Comparison of ENCODE assay signal across 8 cellular contexts in genomic region chr3:141875893-141876380, GRCh38. TPM values are rescaled to one million over a fixed set of nuclear protein-coding genes. Genes with fewer than 3 reads are reported as not detected.
DNase-seq lines count a peak whose midpoint lies in the region; ATAC-seq, FAIRE-seq and TF ChIP-seq lines count a peak whose summit lies in the region.

No MANE protein-coding gene starts in this region.

- no peaks in the 10 kb centered on the region for H3K36me3 Mint-ChIP-seq in natural killer cell treated with Interleukin-12 subunit alpha and Interleukin-12 subunit beta and Interleukin-15 and Interleukin-18, amount 100 ng/mL, for 72 hours

- H3K27me3 Mint-ChIP-seq in natural killer cell treated with Interleukin-12 subunit alpha and Interleukin-12 subunit beta and Interleukin-15 and Interleukin-18, amount 100 ng/mL, for 72 hours, result no peaks in the 10 kb centered on the region

- DNase-seq in GM12891 (ENCODE audit: insufficient read length, low spot score), result no peak
- peak; percentile 80 for DNase-seq in NCI-H2171 treated with DMSO at 0.1 percent for 48 hours (lab: John Stamatoyannopoulos, UW)
- peak; percentile 86 for DNase-seq in activated CD8-positive, alpha-beta memory T cell treated with anti-CD3 and anti-CD28 coated beads, Interleukin-2, amount 50 U/mL, for 48 hours
- DNase-seq in fibroblast of gingiva (ENCODE audit: low read depth), result peak; percentile 68
- peak; percentile 75 for DNase-seq in natural killer cell treated with Interleukin-12 subunit alpha and Interleukin-12 subunit beta and Interleukin-15 and Interleukin-18, amount 100 ng/mL, for 72 hours (ENCODE audit: low spot score)

- H3K9me3 Mint-ChIP-seq in natural killer cell treated with Interleukin-12 subunit alpha and Interleukin-12 subunit beta and Interleukin-15 and Interleukin-18, amount 100 ng/mL, for 72 hours, result no peaks in the 10 kb centered on the region

- H3K79me2 ChIP-seq in ACC112 (ENCODE audit: control insufficient read depth, insufficient read depth, low read length, unreplicated experiment), result peaks cover 36% of the 10 kb centered on the region

- peak; percentile 58 for ATAC-seq in HG02885 (IDR thresholded peaks at IDR 0.05; ENCODE audit: poor library complexity, unreplicated experiment)
- ATAC-seq in natural killer cell treated with Interleukin-12 subunit alpha and Interleukin-12 subunit beta and Interleukin-15 and Interleukin-18, amount 100 ng/mL, for 72 hours, result peak; percentile 70 to 73

- H3K4me1 Mint-ChIP-seq in natural killer cell treated with Interleukin-12 subunit alpha and Interleukin-12 subunit beta and Interleukin-15 and Interleukin-18, amount 100 ng/mL, for 72 hours (ENCODE audit: low read depth in 2 of 2), result peaks cover 19 to 24% of the 10 kb centered on the region in 2 donors

- peak overlapping the region; percentile 98 for H2AFZ ChIP-seq in ACC112 (ENCODE audit: low read length, unreplicated experiment)

- no peak for FAIRE-seq in GM12891 (lab: Jason Lieb, UNC)

- TF ChIP-seq POLR2A in GM12891 (IDR thresholded peaks at IDR 0.05; ENCODE audit: low read depth, low read length), result 0 out of 2 replicates have a peak, but pooled peaks have one; percentile 31

- WGBS in urinary bladder, result under 1% methylated on average over 42 of the region's 42 CpGs

- no peaks in the 10 kb centered on the region for H3K27me3 ChIP-seq in ACC112 (ENCODE audit: insufficient read depth, low read length)

- peak overlapping the region; percentile 99 for H3K4me3 ChIP-seq in ACC112 (ENCODE audit: low read depth, low read length)
- peak overlapping the region; percentile 94 for H3K4me3 ChIP-seq in urinary bladder (ENCODE audit: low read depth, low read length)

- peak overlapping the region; percentile 79 to 81 for H3K27ac Mint-ChIP-seq in natural killer cell treated with Interleukin-12 subunit alpha and Interleukin-12 subunit beta and Interleukin-15 and Interleukin-18, amount 100 ng/mL, for 72 hours

- peak overlapping the region; percentile 99 for H3K27ac ChIP-seq in ACC112 (ENCODE audit: low read depth, low read length)
- peak overlapping the region; percentile 99 for H3K27ac ChIP-seq in urinary bladder (ENCODE audit: low read depth)

- peak overlapping the region; percentile 88 for H3K4me3 Mint-ChIP-seq in natural killer cell treated with Interleukin-12 subunit alpha and Interleukin-12 subunit beta and Interleukin-15 and Interleukin-18, amount 100 ng/mL, for 72 hours

- peaks cover 5% of the 10 kb centered on the region for H3K4me1 ChIP-seq in ACC112 (ENCODE audit: control insufficient read depth, insufficient read depth, low read length, unreplicated experiment)
- no peaks in the 10 kb centered on the region for H3K4me1 ChIP-seq in urinary bladder (ENCODE audit: insufficient read depth)

- H3K36me3 ChIP-seq in ACC112 (ENCODE audit: insufficient read depth, low read length), result no peaks in the 10 kb centered on the region
- no peaks in the 10 kb centered on the region for H3K36me3 ChIP-seq in urinary bladder (ENCODE audit: insufficient read depth)

TF ChIP-seq in GM12891, 5 proteins besides CTCF, POLR2A, EP300 and RAD21:
- TF ChIP-seq POLR2AphosphoS5 (IDR thresholded peaks at IDR 0.05; ENCODE audit: low read depth, low read length) (no peak; the same call in 1 of the 2 replicates), POU2F2 (IDR thresholded peaks at IDR 0.05; ENCODE audit: low read depth, low read length) (no peak), SPI1 (IDR thresholded peaks at IDR 0.05; ENCODE audit: low read depth, low read length) (no peak), TAF1 (IDR thresholded peaks at IDR 0.05; ENCODE audit: low read depth, low read length) (0 out of 2 replicates have a peak, but pooled peaks have one; percentile 14)

RNA-seq across cellular contexts. Expression of gene ATP1B3, which starts 0.5 kb away (rescaled TPM):
- 72.8 TPM for polyA plus RNA-seq in GM12891 (2012; ENCODE audit: low read depth, missing spikeins)
- total RNA-seq in natural killer cell treated with Interleukin-12 subunit alpha and Interleukin-12 subunit beta and Interleukin-15 and Interleukin-18, amount 100 ng/mL, for 72 hours, result 100 to 1,000 TPM; 135 to 166 TPM
- total RNA-seq in urinary bladder, result 21.8 TPM
- polyA plus RNA-seq in urinary bladder, result 75.8 TPM
